In genomic region chr14:41295734-41296133, GRCh38 we compare ENCODE assay signal across 11 cellular contexts.
"Had no signal": no experiment of that assay in that cellular context is flagged by ENCODE, and none has a peak within 500 bp of the region (broad histone marks: within the 10 kb centered on the region; RNA-seq: fewer than 3 reads in every experiment).

No MANE protein-coding gene starts in this region.

- H3K4me3 ChIP-seq: GM23248, GM23338, HAP-1 had no signal

- H3K9me3 Mint-ChIP-seq: GM23338, H9 had no signal

- FAIRE-seq: H1, H54 had no signal

- DNase-seq: GM23248, GOT3, H7, H9, HCEC 1CT, HFFc6 had no signal

- H3K4me1 ChIP-seq: HAP-1 had no signal

- H3K4me2 ChIP-seq: GM23338 had no signal

- H3K36me3 ChIP-seq: HAP-1 had no signal

- H2AFZ ChIP-seq: GM23248, GM23338 had no signal

- H3K9ac ChIP-seq: GM23248 had no signal

- H3K4me3 Mint-ChIP-seq: GM23338, H9, HFFc6 had no signal

- H3K9me3 ChIP-seq: HAP-1 had no signal

- H3K27ac ChIP-seq: GM23248 had no signal

- H3K27ac Mint-ChIP-seq: GM23338, H9, HFFc6 had no signal

- ATAC-seq: GM23338, HCT116 had no signal
